14 cellular contexts compared by ENCODE assay signal in genomic region chr12:20446836-20447235, GRCh38.
A peak's percentile ranks its signal among the peaks of the same experiment; 100 is the strongest.
DNase-seq lines count a peak whose midpoint lies in the region; ATAC-seq and TF ChIP-seq lines count a peak whose summit lies in the region.
"Had no signal": no experiment of that assay in that cellular context is flagged by ENCODE, and none has a peak within 500 bp of the region (broad histone marks: within the 10 kb centered on the region; RNA-seq: fewer than 3 reads in every experiment).

No MANE protein-coding gene starts in this region.

- intact Hi-C loops in left ventricle myocardium inferior (cut with micrococcal nuclease) = no loop called here
- intact Hi-C loops in cardiac septum (cut with DNase I) = loop anchor here (5.0 kb wide), 1 partner anchor 75 kb away; no protein-coding TSS in a partner anchor

- H3K9me3 ChIP-seq in left ventricle myocardium inferior (replicated peaks) = no peaks in the 10 kb centered on the region
- H3K9me3 ChIP-seq in neural progenitor cell (ENCODE audit: low read depth) = no peaks in the 10 kb centered on the region

- H3K4me2 ChIP-seq in neural progenitor cell = no peak overlapping the region

- no peak for DNase-seq in left ventricle myocardium inferior
- no peak for DNase-seq in cardiac septum (ENCODE audit: low spot score)
- DNase-seq in coronary artery (ENCODE audit: low spot score) = no peak
- DNase-seq in neural progenitor cell (ENCODE audit: low spot score) = no peak
- DNase-seq: Calu3; CD4-positive, alpha-beta T cell; DMS 273 treated with DMSO at 0.1 percent for 48 hours; GM23248; H7 had no signal

- H3K9me3 Mint-ChIP-seq in neural progenitor cell = no peaks in the 10 kb centered on the region
- H3K9me3 Mint-ChIP-seq: CD4-positive, alpha-beta T cell had no signal

- no peaks in the 10 kb centered on the region for H3K36me3 Mint-ChIP-seq in neural progenitor cell

- H2AFZ ChIP-seq in neural progenitor cell (replicated peaks) = no peak overlapping the region
- H2AFZ ChIP-seq: GM23248 had no signal

- no peak overlapping the region for H3K4me3 Mint-ChIP-seq in neural progenitor cell
- H3K4me3 Mint-ChIP-seq: B cell; CD4-positive, alpha-beta T cell had no signal

- H3K27me3 Mint-ChIP-seq in neural progenitor cell (ENCODE audit: insufficient read depth, low read depth) = peaks cover 2% of the 10 kb centered on the region
- H3K27me3 Mint-ChIP-seq: B cell; CD4-positive, alpha-beta T cell had no signal

- no peaks in the 10 kb centered on the region for H3F3A ChIP-seq in neural progenitor cell (ENCODE audit: low read depth)

- no peak for ATAC-seq in GM19324 (IDR thresholded peaks at IDR 0.05; ENCODE audit: low FRiP score, unreplicated experiment)
- no peak for ATAC-seq in HG03097 (IDR thresholded peaks at IDR 0.05; ENCODE audit: low FRiP score, unreplicated experiment)
- no peak for ATAC-seq in HG02870 (IDR thresholded peaks at IDR 0.05; ENCODE audit: unreplicated experiment)
- ATAC-seq: GM12878 had no signal

- H3K27me3 ChIP-seq in left ventricle myocardium inferior (ENCODE audit: low read depth) (no peaks in the 10 kb centered on the region), neural progenitor cell (no peaks in the 10 kb centered on the region)

- peak overlapping the region; percentile 87 for H3K27ac ChIP-seq in left ventricle myocardium inferior (replicated peaks)
- H3K27ac ChIP-seq in coronary artery = peak overlapping the region; percentile 61 to 71
- H3K27ac ChIP-seq in neural progenitor cell = no peak overlapping the region
- H3K27ac ChIP-seq: GM23248 had no signal

- H3K4me1 ChIP-seq in left ventricle myocardium inferior (peaks cover 94% of the 10 kb centered on the region), neural progenitor cell (peaks cover 28% of the 10 kb centered on the region)

- H3K4me1 Mint-ChIP-seq in neural progenitor cell = peaks cover 8% of the 10 kb centered on the region
- H3K4me1 Mint-ChIP-seq: B cell had no signal

- H3K4me3 ChIP-seq in left ventricle myocardium inferior (no peak overlapping the region), coronary artery (no peak overlapping the region), neural progenitor cell (no peak overlapping the region)
- H3K4me3 ChIP-seq: GM12878, GM23248 had no signal

- H3K36me3 ChIP-seq in left ventricle myocardium inferior = no peaks in the 10 kb centered on the region
- H3K36me3 ChIP-seq in neural progenitor cell = no peaks in the 10 kb centered on the region

- H3K9ac ChIP-seq in neural progenitor cell = no peak overlapping the region
- H3K9ac ChIP-seq: GM23248 had no signal

- no peak for TF ChIP-seq CTCF in left ventricle myocardium inferior (IDR thresholded peaks at IDR 0.05; ENCODE audit: borderline replicate concordance)
- TF ChIP-seq CTCF in coronary artery (IDR thresholded peaks at IDR 0.05) = no peak
- no peak for TF ChIP-seq CTCF in neural progenitor cell (IDR thresholded peaks at IDR 0.05)

- no peaks in the 10 kb centered on the region for H4K20me1 ChIP-seq in neural progenitor cell (ENCODE audit: low read depth)

- peak overlapping the region; percentile 30 for H3K27ac Mint-ChIP-seq in neural progenitor cell
- H3K27ac Mint-ChIP-seq: B cell; CD4-positive, alpha-beta T cell had no signal

- no peaks in the 10 kb centered on the region for H3K79me2 ChIP-seq in neural progenitor cell (ENCODE audit: low read depth)
